ENCODE assay signal across 1 cellular context in genomic region chr16:71440669-71441347, GRCh38.
TF ChIP-seq lines count a peak whose summit lies in the region.

No MANE protein-coding gene starts in this region.

TF ChIP-seq in HepG2, 621 proteins besides CTCF, POLR2A, EP300 and RAD21 (continued from another document):
- TF ChIP-seq ZNF275 (CRISPR knock-in tag; IDR thresholded peaks at IDR 0.05; ENCODE audit: borderline replicate concordance) (no peak), ZNF672 (CRISPR knock-in tag; IDR thresholded peaks at IDR 0.05) (no peak), ZNF513 (CRISPR knock-in tag; conservative IDR thresholded peaks at IDR 0.05) (no peak), NONO (IDR thresholded peaks at IDR 0.05) (no peak), NONO (CRISPR knock-in tag; conservative IDR thresholded peaks at IDR 0.05) (no peak), HMG20B (CRISPR knock-in tag; conservative IDR thresholded peaks at IDR 0.05) (no peak), MTA1 (CRISPR knock-in tag; IDR thresholded peaks at IDR 0.05; ENCODE audit: borderline replicate concordance) (peak; percentile 36; the same call in 1 of the 2 replicates), ZNF414 (CRISPR knock-in tag; IDR thresholded peaks at IDR 0.05) (peak; percentile 37; the same call in 1 of the 2 replicates), USF2 (IDR thresholded peaks at IDR 0.05; ENCODE audit: low read depth, low read length) (no peak), USF2 (CRISPR knock-in tag; IDR thresholded peaks at IDR 0.05; ENCODE audit: borderline replicate concordance) (no peak), ZMYM4 (CRISPR knock-in tag; IDR thresholded peaks at IDR 0.05) (0 out of 2 replicates have a peak, but pooled peaks have one; percentile 3), RXRA (CRISPR knock-in tag; IDR thresholded peaks at IDR 0.05) (no peak), ZNF678 (CRISPR knock-in tag; IDR thresholded peaks at IDR 0.05) (0 out of 2 replicates have a peak, but pooled peaks have one; percentile 45), ZNF230 (CRISPR knock-in tag; IDR thresholded peaks at IDR 0.05) (no peak), ZNF691 (CRISPR knock-in tag; IDR thresholded peaks at IDR 0.05; ENCODE audit: borderline replicate concordance, low read depth) (peak; percentile 60; the same call in 1 of the 2 replicates), ZNF562 (CRISPR knock-in tag; IDR thresholded peaks at IDR 0.05; ENCODE audit: borderline replicate concordance) (no peak), CENPBD1 (CRISPR knock-in tag; IDR thresholded peaks at IDR 0.05; ENCODE audit: borderline replicate concordance, low read depth) (no peak), ZNF557 (CRISPR knock-in tag; IDR thresholded peaks at IDR 0.05) (no peak), PRMT3 (CRISPR knock-in tag; IDR thresholded peaks at IDR 0.05; ENCODE audit: borderline replicate concordance, low read depth) (no peak), ARNTL (CRISPR knock-in tag; IDR thresholded peaks at IDR 0.05) (0 out of 2 replicates have a peak, but pooled peaks have one; percentile 40), SNAPC4 (CRISPR knock-in tag; IDR thresholded peaks at IDR 0.05) (no peak), ZNF747 (CRISPR knock-in tag; IDR thresholded peaks at IDR 0.05; ENCODE audit: borderline replicate concordance) (no peak), STAG1 (CRISPR knock-in tag; IDR thresholded peaks at IDR 0.05) (peak; percentile 64)
